Comparison of ENCODE assay signal across 1 cellular context in genomic region chr20:1171461-1172093, GRCh38.
TF ChIP-seq lines count a peak whose summit lies in the region.

No MANE protein-coding gene starts in this region.

TF ChIP-seq in SK-N-SH, 30 proteins besides CTCF, POLR2A, EP300 and RAD21 (continued from another document):
- no peak for TF ChIP-seq RXRA (IDR thresholded peaks at IDR 0.05; ENCODE audit: borderline replicate concordance, low read depth)
TF ChIP-seq in SK-N-SH: peak in this region for 1.
